ENCODE assay signal across 15 cellular contexts in the genomic region with DNA sequence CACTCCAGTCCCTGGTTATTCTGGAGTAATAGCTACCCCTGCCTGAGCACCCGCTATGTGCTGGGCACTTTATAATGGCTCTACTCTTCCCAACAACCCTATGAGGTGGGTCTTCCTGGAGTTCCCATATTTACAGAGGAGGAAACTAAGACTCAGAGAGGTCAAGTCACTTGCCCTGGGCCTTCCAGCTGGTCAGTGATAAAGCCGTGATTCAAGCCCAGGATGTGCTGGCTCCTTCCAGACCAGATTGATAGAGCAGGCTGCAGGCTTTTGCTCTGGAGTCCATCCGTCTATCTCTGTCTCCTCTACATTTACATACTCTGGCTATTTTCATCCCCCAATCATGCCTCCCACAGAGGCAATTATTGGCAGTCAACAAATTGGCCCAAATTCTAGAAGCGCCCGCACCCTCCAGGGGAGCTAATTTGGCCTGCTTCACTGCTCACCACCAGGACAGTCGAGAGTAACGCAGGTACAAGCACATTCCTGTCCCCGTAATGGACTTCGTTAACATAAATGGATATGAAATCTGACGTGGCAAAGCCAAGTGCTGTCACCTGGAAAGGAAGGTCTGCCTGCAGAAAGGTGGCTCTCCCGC.
"Had no signal": no experiment of that assay in that cellular context is flagged by ENCODE, and none has a peak within 500 bp of the region (broad histone marks: within the 10 kb centered on the region; RNA-seq: fewer than 3 reads in every experiment).

No MANE protein-coding gene starts in this region.

- H3K4me3 ChIP-seq: dorsolateral prefrontal cortex, esophagus muscularis mucosa, ovary, upper lobe of right lung had no signal

- H3K27me3 ChIP-seq: dorsolateral prefrontal cortex, esophagus muscularis mucosa, ovary, upper lobe of right lung had no signal

- H3K36me3 ChIP-seq: brain microvascular endothelial cell, ovary, upper lobe of right lung had no signal

- ATAC-seq: left colon, upper lobe of right lung, WTC11 had no signal

- DNase-seq: activated CD4-positive, alpha-beta T cell treated with anti-CD3 and anti-CD28 coated beads for 48 hours; activated naive CD4-positive, alpha-beta T cell treated with anti-CD3 and anti-CD28 coated beads for 36 hours; amniotic stem cell; brain microvascular endothelial cell; immature natural killer cell; left colon; mammary epithelial cell; nephron progenitor cell; ovary; stimulated activated CD4-positive, alpha-beta T cell treated with anti-CD3 and anti-CD28 coated beads, Interleukin-15, amount 100 ng/mL, for 24 hours; stimulated activated CD4-positive, alpha-beta T cell treated with anti-CD3 and anti-CD28 coated beads, Interleukin-4, amount 100 ng/mL, for 24 hours; upper lobe of right lung had no signal

- H3K9me3 ChIP-seq: esophagus muscularis mucosa, ovary, upper lobe of right lung had no signal

- H3K27ac ChIP-seq: brain microvascular endothelial cell, esophagus muscularis mucosa, ovary, upper lobe of right lung had no signal

- H3K4me1 ChIP-seq: esophagus muscularis mucosa, upper lobe of right lung had no signal
